Comparison of ENCODE assay signal across 1 cellular context in genomic region chr1:220326578-220326977, GRCh38.
TF ChIP-seq lines count a peak whose summit lies in the region.

No MANE protein-coding gene starts in this region.

TF ChIP-seq in IMR-90, 13 proteins besides CTCF, POLR2A, EP300 and RAD21:
- TF ChIP-seq MAFK (IDR thresholded peaks at IDR 0.05; ENCODE audit: low read depth, low read length), result no peak
- TF ChIP-seq BHLHE40 (IDR thresholded peaks at IDR 0.05; ENCODE audit: low read depth, low read length), result no peak
- TF ChIP-seq ELK1 (IDR thresholded peaks at IDR 0.05; ENCODE audit: borderline replicate concordance, low read depth, low read length), result no peak
- TF ChIP-seq SMC3 (IDR thresholded peaks at IDR 0.05; ENCODE audit: low read depth, low read length), result no peak
- no peak for TF ChIP-seq CHD1 (IDR thresholded peaks at IDR 0.05; ENCODE audit: low read depth, low read length)
- no peak for TF ChIP-seq RFX5 (IDR thresholded peaks at IDR 0.05; ENCODE audit: low read depth, low read length)
- TF ChIP-seq CEBPB (IDR thresholded peaks at IDR 0.05; ENCODE audit: low read depth, low read length), result no peak
- no peak for TF ChIP-seq FOS (IDR thresholded peaks at IDR 0.05; ENCODE audit: low read depth, low read length)
- TF ChIP-seq MAZ (IDR thresholded peaks at IDR 0.05; ENCODE audit: borderline replicate concordance, low read depth, low read length), result no peak
- no peak for TF ChIP-seq MXI1 (IDR thresholded peaks at IDR 0.05; ENCODE audit: borderline replicate concordance, low read depth, low read length)
- TF ChIP-seq RCOR1 (IDR thresholded peaks at IDR 0.05; ENCODE audit: insufficient replicate concordance, low read length), result no peak
- TF ChIP-seq USF2 (IDR thresholded peaks at IDR 0.05; ENCODE audit: low read depth, low read length), result no peak
- no peak for TF ChIP-seq NFE2L2 (IDR thresholded peaks at IDR 0.05; ENCODE audit: low read depth, low read length)
TF ChIP-seq in IMR-90: peak in this region for 0.
